13 cellular contexts compared by ENCODE assay signal in genomic region chr12:111692575-111693210, GRCh38. TPM values are rescaled to one million over a fixed set of nuclear protein-coding genes. Genes with fewer than 3 reads are reported as not detected.
DNase-seq lines count a peak whose midpoint lies in the region; ATAC-seq, FAIRE-seq and TF ChIP-seq lines count a peak whose summit lies in the region.
"Had no signal": no experiment of that assay in that cellular context is flagged by ENCODE, and none has a peak within 500 bp of the region (broad histone marks: within the 10 kb centered on the region; RNA-seq: fewer than 3 reads in every experiment).

No MANE protein-coding gene starts in this region.

- no peak overlapping the region for H3K4me2 ChIP-seq in HCT116 (ENCODE audit: low read length)

- no peak for TF ChIP-seq POLR2A in HCT116 (IDR thresholded peaks at IDR 0.05; ENCODE audit: borderline replicate concordance, extremely low read depth, insufficient read depth, insufficient read length)

- H3K4me1 ChIP-seq in HCT116 (ENCODE audit: control insufficient read depth in 1 of 2, insufficient read depth in 2 of 2, low read length in 2 of 2), result no peaks in the 10 kb centered on the region
- H3K4me1 ChIP-seq: tibial artery had no signal

- H3K4me3 ChIP-seq in HCT116 (replicated peaks in 1 of 2; ENCODE audit: low read depth in 1 of 2, low read length in 2 of 2), result no peak overlapping the region
- no peak overlapping the region for H3K4me3 ChIP-seq in WERI-Rb-1 (ENCODE audit: low read depth, low read length)
- H3K4me3 ChIP-seq: tibial artery had no signal

- H3K27me3 Mint-ChIP-seq in activated T-helper 1 cell treated with anti-CD3 and anti-CD28 coated beads, Interleukin-12 subunit alpha, Interleukin-12 subunit beta, Interleukin-2, Interleukin-4 antibody, amounts not matched to agents 30 ng/mL and 10 ng/mL and 1 ng/mL, durations not matched to agents 14 hours and 24 hours and 36 hours (ENCODE audit: insufficient read depth), result no peaks in the 10 kb centered on the region
- H3K27me3 Mint-ChIP-seq: dendritic cell treated with granulocyte-macrophage colony-stimulating factor and Interleukin-4, amounts not matched to agents 40 ng/mL and 50 ng/mL, for 4 days had no signal

- H3K4me3 Mint-ChIP-seq in activated T-helper 1 cell treated with anti-CD3 and anti-CD28 coated beads, Interleukin-12 subunit alpha, Interleukin-12 subunit beta, Interleukin-2, Interleukin-4 antibody, amounts not matched to agents 30 ng/mL and 10 ng/mL and 1 ng/mL, durations not matched to agents 14 hours and 24 hours and 36 hours, result no peak overlapping the region
- H3K4me3 Mint-ChIP-seq: dendritic cell treated with granulocyte-macrophage colony-stimulating factor and Interleukin-4, amounts not matched to agents 40 ng/mL and 50 ng/mL, for 4 days had no signal

- intact Hi-C loops in HCT116 (cut with micrococcal nuclease), result no loop called here
- intact Hi-C loops in activated T-helper 1 cell treated with anti-CD3 and anti-CD28 coated beads, Interleukin-12 subunit alpha, Interleukin-12 subunit beta, Interleukin-2, Interleukin-4 antibody, amounts not matched to agents 30 ng/mL and 10 ng/mL and 1 ng/mL, durations not matched to agents 14 hours and 24 hours and 36 hours (cut with micrococcal nuclease), result no loop called here

- no peak overlapping the region for H3K9ac ChIP-seq in HCT116 (ENCODE audit: low read length)

- H3K79me2 ChIP-seq in HCT116 (ENCODE audit: insufficient read depth, low read length), result peaks cover 3% of the 10 kb centered on the region; the same call in 1 of the 2 replicates

- RAD21 ChIA-PET in HCT116 (lab: Charles Lee; ENCODE audit: low non-redundant PET in 1 of 2, low total read pairs in 2 of 2, uncharacterized antibody in 2 of 2, unreplicated experiment in 2 of 2), result no interaction called here

- POLR2A ChIA-PET in HCT116 (lab: Charles Lee), result no interaction called here

- TF ChIP-seq RAD21 in HCT116 (IDR thresholded peaks at IDR 0.05; ENCODE audit: low read depth), result 0 out of 2 replicates have a peak, but pooled peaks have one; percentile 7

- ATAC-seq in HCT116 (peak; percentile 82), GM19397 (IDR thresholded peaks at IDR 0.05; ENCODE audit: unreplicated experiment) (no peak)

- TF ChIP-seq CTCF in D721Med (IDR thresholded peaks at IDR 0.05; ENCODE audit: insufficient read depth, missing control alignments) (peak; percentile 12), HCT116 (IDR thresholded peaks at IDR 0.05 in 2 of 3, conservative IDR thresholded peaks at IDR 0.05 in 1 of 3; ENCODE audit: borderline replicate concordance in 1 of 3, insufficient read depth in 1 of 3, low read depth in 2 of 3, low read length in 2 of 3) (peak in 2 of 3 experiments; percentile 42 to 43; a peak in 3 of 6 replicates), WERI-Rb-1 (IDR thresholded peaks at IDR 0.05; ENCODE audit: low read depth, low read length) (peak; percentile 44)

- H3K36me3 ChIP-seq in HCT116 (ENCODE audit: control insufficient read depth in 1 of 2, insufficient read depth in 2 of 2, low read length in 2 of 2) (peaks cover 5 to 12% of the 10 kb centered on the region in 2 experiments; a peak in 3 of 4 replicates), WERI-Rb-1 (peaks cover 8% of the 10 kb centered on the region)

- FAIRE-seq in D721Med (lab: Jason Lieb, UNC), result no peak

- H4K20me1 ChIP-seq in HCT116 (ENCODE audit: insufficient read depth), result no peaks in the 10 kb centered on the region

- no peaks in the 10 kb centered on the region for H3K9me3 Mint-ChIP-seq in activated T-helper 1 cell treated with anti-CD3 and anti-CD28 coated beads, Interleukin-12 subunit alpha, Interleukin-12 subunit beta, Interleukin-2, Interleukin-4 antibody, amounts not matched to agents 30 ng/mL and 10 ng/mL and 1 ng/mL, durations not matched to agents 14 hours and 24 hours and 36 hours
- H3K9me3 Mint-ChIP-seq: dendritic cell treated with granulocyte-macrophage colony-stimulating factor and Interleukin-4, amounts not matched to agents 40 ng/mL and 50 ng/mL, for 4 days had no signal

- H3K4me1 Mint-ChIP-seq in activated T-helper 1 cell treated with anti-CD3 and anti-CD28 coated beads, Interleukin-12 subunit alpha, Interleukin-12 subunit beta, Interleukin-2, Interleukin-4 antibody, amounts not matched to agents 30 ng/mL and 10 ng/mL and 1 ng/mL, durations not matched to agents 14 hours and 24 hours and 36 hours (ENCODE audit: low read depth), result no peaks in the 10 kb centered on the region

- no peak for DNase-seq in D721Med (ENCODE audit: insufficient read length, low spot score)
- DNase-seq in HCT116 (ENCODE audit: low read depth, low spot score), result no peak
- peak; percentile 13 for DNase-seq in WERI-Rb-1
- peak; percentile 51 for DNase-seq in iPS-NIHi11 (ENCODE audit: low spot score)
- no peak for DNase-seq in activated T-helper 1 cell treated with anti-CD3 and anti-CD28 coated beads, Interleukin-12 subunit alpha, Interleukin-12 subunit beta, Interleukin-2, Interleukin-4 antibody, amounts not matched to agents 30 ng/mL and 10 ng/mL and 1 ng/mL, durations not matched to agents 14 hours and 24 hours and 36 hours (ENCODE audit: low spot score)
- no peak for DNase-seq in putamen (ENCODE audit: low spot score)
- no peak for DNase-seq in activated T-cell treated with anti-CD3 and anti-CD28 coated beads, Interleukin-2, amount 50 U/mL, for 1 hour
- DNase-seq: activated T-cell treated with anti-CD3 and anti-CD28 coated beads for 4 hours; NCI-H187; stimulated activated CD4-positive, alpha-beta T cell treated with anti-CD3 and anti-CD28 coated beads, Interleukin-4, amount 100 ng/mL, for 24 hours; tibial artery had no signal

- H3K27me3 ChIP-seq in HCT116 (ENCODE audit: insufficient read depth, low read length) (no peaks in the 10 kb centered on the region), WERI-Rb-1 (ENCODE audit: insufficient read depth, low read depth, severe bottlenecking) (no peaks in the 10 kb centered on the region)
- H3K27me3 ChIP-seq: tibial artery had no signal

- no peak overlapping the region for H3K27ac Mint-ChIP-seq in activated T-helper 1 cell treated with anti-CD3 and anti-CD28 coated beads, Interleukin-12 subunit alpha, Interleukin-12 subunit beta, Interleukin-2, Interleukin-4 antibody, amounts not matched to agents 30 ng/mL and 10 ng/mL and 1 ng/mL, durations not matched to agents 14 hours and 24 hours and 36 hours
- H3K27ac Mint-ChIP-seq: dendritic cell treated with granulocyte-macrophage colony-stimulating factor and Interleukin-4, amounts not matched to agents 40 ng/mL and 50 ng/mL, for 4 days had no signal

- CTCF ChIA-PET in HCT116 (lab: Charles Lee), result no interaction called here

- H3K27ac ChIP-seq in HCT116 (ENCODE audit: low read depth, low read length), result no peak overlapping the region
- H3K27ac ChIP-seq in WERI-Rb-1, result no peak overlapping the region
- H3K27ac ChIP-seq: tibial artery had no signal

- peaks cover 20% of the 10 kb centered on the region for H3K36me3 Mint-ChIP-seq in activated T-helper 1 cell treated with anti-CD3 and anti-CD28 coated beads, Interleukin-12 subunit alpha, Interleukin-12 subunit beta, Interleukin-2, Interleukin-4 antibody, amounts not matched to agents 30 ng/mL and 10 ng/mL and 1 ng/mL, durations not matched to agents 14 hours and 24 hours and 36 hours (ENCODE audit: low read depth)

- no TSS peak for BruUV-seq in HCT116 (replicated peaks; lab: Mats Ljungman, UMichigan)

- no peak overlapping the region for H2AFZ ChIP-seq in HCT116 (ENCODE audit: low read depth, low read length, poor library complexity, severe bottlenecking)

- H3K9me3 ChIP-seq in HCT116 (ENCODE audit: control insufficient read depth in 1 of 2, insufficient read depth in 1 of 2, low read depth in 1 of 2, low read length in 2 of 2), result no peaks in the 10 kb centered on the region
- no peaks in the 10 kb centered on the region for H3K9me3 ChIP-seq in WERI-Rb-1 (ENCODE audit: severe bottlenecking)
- H3K9me3 ChIP-seq: tibial artery had no signal

- H3K9me2 ChIP-seq in HCT116 (ENCODE audit: insufficient read depth), result no peaks in the 10 kb centered on the region

TF ChIP-seq in HCT116, 20 proteins besides CTCF, POLR2A, EP300 and RAD21 (continues in another document):
- TF ChIP-seq SIN3A (IDR thresholded peaks at IDR 0.05; ENCODE audit: low read depth), result no peak
- no peak for TF ChIP-seq YY1 (IDR thresholded peaks at IDR 0.05; ENCODE audit: extremely low read depth, insufficient replicate concordance, low read depth, low read length)
- no peak for TF ChIP-seq ATF3 (IDR thresholded peaks at IDR 0.05)
- TF ChIP-seq TCF7L2 (IDR thresholded peaks at IDR 0.05; ENCODE audit: borderline replicate concordance, extremely low read depth, insufficient read depth, insufficient read length), result no peak
- TF ChIP-seq EGR1 (IDR thresholded peaks at IDR 0.05; ENCODE audit: low read depth), result no peak

RNA-seq across cellular contexts. Expression of gene ACAD10, which starts 6.8 kb away (rescaled TPM):
- 25.3 TPM for total RNA-seq in HCT116 (2021; ENCODE audit: unreplicated experiment)
- 16.3 and 16.7 TPM in 2 replicates for polyA plus RNA-seq in HCT116 (2012)
- 21.2 and 24.2 TPM in 2 replicates for total RNA-seq in activated T-helper 1 cell treated with anti-CD3 and anti-CD28 coated beads, Interleukin-12 subunit alpha, Interleukin-12 subunit beta, Interleukin-2, Interleukin-4 antibody, amounts not matched to agents 30 ng/mL and 10 ng/mL and 1 ng/mL, durations not matched to agents 14 hours and 24 hours and 36 hours

RNA-seq across cellular contexts. Expression of gene BRAP, which starts 6.9 kb away (rescaled TPM):
- 16.7 TPM for total RNA-seq in HCT116 (2021; ENCODE audit: unreplicated experiment)
- 13.8 and 15.7 TPM in 2 replicates for polyA plus RNA-seq in HCT116 (2012)
- 22.1 and 22.2 TPM in 2 replicates for total RNA-seq in activated T-helper 1 cell treated with anti-CD3 and anti-CD28 coated beads, Interleukin-12 subunit alpha, Interleukin-12 subunit beta, Interleukin-2, Interleukin-4 antibody, amounts not matched to agents 30 ng/mL and 10 ng/mL and 1 ng/mL, durations not matched to agents 14 hours and 24 hours and 36 hours

Comparison
In these comparisons a context has a peak if more than half of its experiments do, and no peak if none do; other contexts are left out.
1. DNase-seq: peak in WERI-Rb-1 (single experiment) and iPS-NIHi11 (single experiment); none in D721Med (single experiment), HCT116 (single experiment), activated T-helper 1 cell treated with anti-CD3 and anti-CD28 coated beads, Interleukin-12 subunit alpha, Interleukin-12 subunit beta, Interleukin-2, Interleukin-4 antibody, amounts not matched to agents 30 ng/mL and 10 ng/mL and 1 ng/mL, durations not matched to agents 14 hours and 24 hours and 36 hours (single experiment), putamen (single experiment) and activated T-cell treated with anti-CD3 and anti-CD28 coated beads, Interleukin-2, amount 50 U/mL, for 1 hour (single experiment).
2. Peak in every context shown above with its lines, with median percentiles within 50 percentile points of each other: CTCF ChIP-seq.